In genomic region chr17:75785016-75785769, GRCh38 we compare ENCODE assay signal across 8 cellular contexts. TPM values are rescaled to one million over a fixed set of nuclear protein-coding genes. Genes with fewer than 3 reads are reported as not detected.
DNase-seq lines count a peak whose midpoint lies in the region; ATAC-seq lines count a peak whose summit lies in the region.

No MANE protein-coding gene starts in this region.

- H3K4me1 ChIP-seq in NT2/D1 (ENCODE audit: insufficient read depth, insufficient read length): no peaks in the 10 kb centered on the region

- H3K9me3 Mint-ChIP-seq in natural killer cell treated with Interleukin-12 subunit alpha and Interleukin-12 subunit beta and Interleukin-15 and Interleukin-18, amount 100 ng/mL, for 72 hours: no peaks in the 10 kb centered on the region
- H3K9me3 Mint-ChIP-seq in stimulated activated naive CD8-positive, alpha-beta T cell treated with anti-CD3 and anti-CD28 coated beads, Interleukin-15, amount 100 ng/mL, for 72 hours: no peaks in the 10 kb centered on the region

- peak overlapping the region; percentile 94 to 98 for H3K27ac Mint-ChIP-seq in natural killer cell treated with Interleukin-12 subunit alpha and Interleukin-12 subunit beta and Interleukin-15 and Interleukin-18, amount 100 ng/mL, for 72 hours
- H3K27ac Mint-ChIP-seq in stimulated activated naive CD8-positive, alpha-beta T cell treated with anti-CD3 and anti-CD28 coated beads, Interleukin-15, amount 100 ng/mL, for 72 hours: peak overlapping the region; percentile 100

- H3K9me3 ChIP-seq in NT2/D1 (ENCODE audit: insufficient read depth, low read length): no peaks in the 10 kb centered on the region

- DNase-seq in COLO829 (ENCODE audit: low spot score) (peak; percentile 64), NT2/D1 (ENCODE audit: low read depth, low spot score) (peak; percentile 52), activated T-helper 1 cell treated with Interleukin-2 at 50 U/mL for 16 hours (ENCODE audit: low read depth) (peak; percentile 86), fibroblast of peridontal ligament (ENCODE audit: extremely low read depth) (peak; percentile 81)
- DNase-seq in natural killer cell treated with Interleukin-12 subunit alpha and Interleukin-12 subunit beta and Interleukin-15 and Interleukin-18, amount 100 ng/mL, for 72 hours (ENCODE audit: low spot score): peak; percentile 94
- peak in 1 of 2 donors; percentile 94 for DNase-seq in stimulated activated naive CD8-positive, alpha-beta T cell treated with anti-CD3 and anti-CD28 coated beads, Interleukin-15, amount 100 ng/mL, for 72 hours

- peak overlapping the region; percentile 71 for H3K4me3 ChIP-seq in NT2/D1 (ENCODE audit: insufficient read length, low read depth)

- H3K27me3 ChIP-seq in NT2/D1 (ENCODE audit: insufficient read depth, insufficient read length): no peaks in the 10 kb centered on the region

- H3K36me3 Mint-ChIP-seq in natural killer cell treated with Interleukin-12 subunit alpha and Interleukin-12 subunit beta and Interleukin-15 and Interleukin-18, amount 100 ng/mL, for 72 hours: no peaks in the 10 kb centered on the region

- ATAC-seq in GM19455 (IDR thresholded peaks at IDR 0.05; ENCODE audit: unreplicated experiment) (peak; percentile 51), HG03571 (IDR thresholded peaks at IDR 0.05; ENCODE audit: unreplicated experiment) (peak; percentile 52)
- ATAC-seq in natural killer cell treated with Interleukin-12 subunit alpha and Interleukin-12 subunit beta and Interleukin-15 and Interleukin-18, amount 100 ng/mL, for 72 hours: peak; percentile 89
- peak; percentile 87 for ATAC-seq in stimulated activated naive CD8-positive, alpha-beta T cell treated with anti-CD3 and anti-CD28 coated beads, Interleukin-15, amount 100 ng/mL, for 72 hours

- H3K27me3 Mint-ChIP-seq in natural killer cell treated with Interleukin-12 subunit alpha and Interleukin-12 subunit beta and Interleukin-15 and Interleukin-18, amount 100 ng/mL, for 72 hours: no peaks in the 10 kb centered on the region
- H3K27me3 Mint-ChIP-seq in stimulated activated naive CD8-positive, alpha-beta T cell treated with anti-CD3 and anti-CD28 coated beads, Interleukin-15, amount 100 ng/mL, for 72 hours: no peaks in the 10 kb centered on the region

- peak overlapping the region; percentile 88 for H3K4me3 Mint-ChIP-seq in natural killer cell treated with Interleukin-12 subunit alpha and Interleukin-12 subunit beta and Interleukin-15 and Interleukin-18, amount 100 ng/mL, for 72 hours
- peak overlapping the region; percentile 86 to 89 for H3K4me3 Mint-ChIP-seq in stimulated activated naive CD8-positive, alpha-beta T cell treated with anti-CD3 and anti-CD28 coated beads, Interleukin-15, amount 100 ng/mL, for 72 hours

- peaks cover 31 to 35% of the 10 kb centered on the region in 2 donors for H3K4me1 Mint-ChIP-seq in natural killer cell treated with Interleukin-12 subunit alpha and Interleukin-12 subunit beta and Interleukin-15 and Interleukin-18, amount 100 ng/mL, for 72 hours (ENCODE audit: low read depth in 2 of 2)
- H3K4me1 Mint-ChIP-seq in stimulated activated naive CD8-positive, alpha-beta T cell treated with anti-CD3 and anti-CD28 coated beads, Interleukin-15, amount 100 ng/mL, for 72 hours: peaks cover 43% of the 10 kb centered on the region

- H3K9ac ChIP-seq in NT2/D1 (ENCODE audit: insufficient read length, low read depth): peak overlapping the region; percentile 95

- peaks cover 5% of the 10 kb centered on the region for H3K36me3 ChIP-seq in NT2/D1 (ENCODE audit: insufficient read depth, insufficient read length, low read length)

RNA-seq across cellular contexts. Expression of gene UNK, which starts 0.6 kb away (rescaled TPM):
- total RNA-seq in natural killer cell treated with Interleukin-12 subunit alpha and Interleukin-12 subunit beta and Interleukin-15 and Interleukin-18, amount 100 ng/mL, for 72 hours: 10 to 100 TPM; 30.6 to 39.8 TPM

RNA-seq across cellular contexts. Expression of gene GALK1, which starts 20.2 kb away (rescaled TPM):
- 10 to 100 TPM; 13.7 to 31.1 TPM for total RNA-seq in natural killer cell treated with Interleukin-12 subunit alpha and Interleukin-12 subunit beta and Interleukin-15 and Interleukin-18, amount 100 ng/mL, for 72 hours

RNA-seq across cellular contexts. Expression of gene UNC13D, which starts 59.0 kb away (rescaled TPM):
- 100 to 1,000 TPM; 270 to 289 TPM for total RNA-seq in natural killer cell treated with Interleukin-12 subunit alpha and Interleukin-12 subunit beta and Interleukin-15 and Interleukin-18, amount 100 ng/mL, for 72 hours
